ENCODE assay signal across 25 cellular contexts in the genomic region with DNA sequence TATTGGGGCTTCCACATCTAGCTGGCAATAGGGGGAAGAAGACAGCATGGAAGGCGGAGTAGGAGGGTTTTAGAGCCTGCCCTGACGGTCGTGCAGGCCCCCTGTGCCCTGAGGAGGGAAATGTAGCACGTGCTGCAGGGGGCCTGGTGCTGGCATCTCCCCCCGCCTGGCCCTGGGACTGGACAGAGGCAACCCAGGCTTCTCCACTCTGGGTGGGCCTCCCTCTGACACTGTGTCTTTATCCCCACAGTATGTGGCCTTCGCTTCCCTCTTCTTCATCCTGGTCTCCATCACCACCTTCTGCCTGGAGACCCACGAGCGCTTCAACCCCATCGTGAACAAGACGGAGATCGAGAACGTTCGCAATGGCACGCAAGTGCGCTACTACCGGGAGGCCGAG. TPM values are rescaled to one million over a fixed set of nuclear protein-coding genes. Genes with fewer than 3 reads are reported as not detected.
DNase-seq lines count a peak whose midpoint lies in the region; ATAC-seq, FAIRE-seq and TF ChIP-seq lines count a peak whose summit lies in the region.
"Had no signal": no experiment of that assay in that cellular context is flagged by ENCODE, and none has a peak within 500 bp of the region (broad histone marks: within the 10 kb centered on the region; RNA-seq: fewer than 3 reads in every experiment).

No MANE protein-coding gene starts in this region.

- H3K4me1 ChIP-seq in HepG2 (ENCODE audit: insufficient read depth, low read length) (peaks cover 51% of the 10 kb centered on the region), neuronal stem cell (ENCODE audit: control insufficient read depth in 2 of 2, insufficient read depth in 1 of 2, low read depth in 1 of 2, low read length in 2 of 2) (peaks cover 6 to 24% of the 10 kb centered on the region in 2 donors), upper lobe of right lung (no peaks in the 10 kb centered on the region), mammary epithelial cell (ENCODE audit: insufficient read depth, low read length) (peaks cover 4% of the 10 kb centered on the region)

- H3K27ac ChIP-seq in HepG2 (ENCODE audit: extremely low read length, insufficient read depth, low read length) = no peak overlapping the region
- H3K27ac ChIP-seq in neuronal stem cell (replicated peaks; ENCODE audit: low read length) = no peak overlapping the region
- H3K27ac ChIP-seq in upper lobe of right lung = no peak overlapping the region
- no peak overlapping the region for H3K27ac ChIP-seq in mammary epithelial cell (ENCODE audit: insufficient read depth, low read depth, low read length)

- DNase-seq in glutamatergic neuron (peak; percentile 0), HepG2 (ENCODE audit: low spot score) (no peak), neuronal stem cell (ENCODE audit: low spot score) (no peak), upper lobe of right lung (peak; percentile 46), UCSD-AML1 (lab: John Stamatoyannopoulos, UW; ENCODE audit: unreplicated experiment) (no peak), mammary epithelial cell (no peak), NCI-H748 (lab: John Stamatoyannopoulos, UW; ENCODE audit: unreplicated experiment) (no peak)
- DNase-seq: C1 segment of cervical spinal cord; Calu3; CD4-positive, alpha-beta memory T cell; COR-L47; DMS53; DMS79 treated with DMSO at 0.1 percent for 48 hours; GF-D8; H9 had no signal

- dilution Hi-C loops in mammary epithelial cell (cut with HindIII; ENCODE audit: low sequenced_read_pairs) = loop anchor here (5.0 kb wide), 1 partner anchor 56 kb away; no protein-coding TSS in a partner anchor

- H2BK120ac ChIP-seq in neuronal stem cell (ENCODE audit: low read depth, low read length) = no peak overlapping the region

- H2AK5ac ChIP-seq in neuronal stem cell (ENCODE audit: low read depth, low read length) = peak overlapping the region; percentile 22

- H3K27me3 ChIP-seq in HepG2 (ENCODE audit: control insufficient read depth in 1 of 2, insufficient read depth in 2 of 2, low read length in 2 of 2) (peaks cover 0 to 4% of the 10 kb centered on the region in 2 experiments; a peak in 1 of 5 replicates), neuronal stem cell (ENCODE audit: control insufficient read depth in 3 of 3, insufficient read depth in 3 of 3, low read depth in 1 of 3, low read length in 3 of 3) (no peaks in the 10 kb centered on the region), upper lobe of right lung (no peaks in the 10 kb centered on the region), mammary epithelial cell (ENCODE audit: insufficient read depth, low read length) (no peaks in the 10 kb centered on the region)

- H3K9me3 Mint-ChIP-seq in glutamatergic neuron (ENCODE audit: unreplicated experiment) = peaks cover 3% of the 10 kb centered on the region
- H3K9me3 Mint-ChIP-seq: CD4-positive, alpha-beta memory T cell; GM23338; H9 had no signal

- BruUV-seq in HepG2 (replicated peaks; lab: Mats Ljungman, UMichigan) = no TSS peak
- BruUV-seq in mammary epithelial cell (replicated peaks; lab: Mats Ljungman, UMichigan) = no TSS peak

- 90% methylated on average over 17 of the region's 17 CpGs for WGBS in HepG2 (ENCODE audit: low lambda C conversion rate)
- WGBS in neuronal stem cell (ENCODE audit: extremely low coverage in 2 of 2, insufficient read length in 2 of 2, insufficient replicate concordance in 1 of 2), 2 donors = no CpG with 5 or more reads among the region's 17 CpGs
- 85% methylated on average over 17 of the region's 17 CpGs for WGBS in mammary epithelial cell (ENCODE audit: low coverage, missing lambda C conversion rate)

- no peaks in the 10 kb centered on the region for H3K36me3 Mint-ChIP-seq in glutamatergic neuron (ENCODE audit: unreplicated experiment)
- H3K36me3 Mint-ChIP-seq: CD4-positive, alpha-beta memory T cell had no signal

- H2BK5ac ChIP-seq in neuronal stem cell (ENCODE audit: low read length) = peak overlapping the region; percentile 49

- CTCF ChIA-PET in HepG2 (lab: Yijun Ruan, JAX; ENCODE audit: low intra/inter-chr PET ratio, low total read pairs) (no interaction called here), mammary epithelial cell (lab: Charles Lee; ENCODE audit: low non-redundant PET) (interaction anchor here (0.7 to 1.0 kb wide), 2 partner anchors 41 to 202 kb away, joined by 6 read pairs; no protein-coding TSS in a partner anchor)

- TF ChIP-seq CTCF in glutamatergic neuron (IDR thresholded peaks at IDR 0.05; ENCODE audit: partially characterized antibody, unreplicated experiment) (no peak), HepG2 (CRISPR knock-in tag; IDR thresholded peaks at IDR 0.05) (no peak), upper lobe of right lung (IDR thresholded peaks at IDR 0.05) (no peak), mammary epithelial cell (conservative IDR thresholded peaks at IDR 0.05 in 1 of 2, IDR thresholded peaks at IDR 0.05 in 1 of 2; ENCODE audit: extremely low read depth in 1 of 2, insufficient read depth in 1 of 2, low read depth in 1 of 2, low read length in 2 of 2) (no peak)

- H4K8ac ChIP-seq in neuronal stem cell (ENCODE audit: low read depth, low read length) = no peak overlapping the region

- no peak overlapping the region for H2AFZ ChIP-seq in HepG2 (ENCODE audit: low read length)
- no peak overlapping the region for H2AFZ ChIP-seq in neuronal stem cell (ENCODE audit: low read length)
- H2AFZ ChIP-seq in mammary epithelial cell (ENCODE audit: low read depth, low read length) = no peak overlapping the region
- H2AFZ ChIP-seq: GM23338 had no signal

- H3K4ac ChIP-seq in neuronal stem cell (ENCODE audit: low read length) = no peak overlapping the region

- no peak overlapping the region for H3K23ac ChIP-seq in neuronal stem cell (ENCODE audit: low read depth, low read length, poor library complexity)

- no peaks in the 10 kb centered on the region for H4K20me1 ChIP-seq in HepG2 (ENCODE audit: insufficient read depth, low read length)
- no peaks in the 10 kb centered on the region for H4K20me1 ChIP-seq in mammary epithelial cell (ENCODE audit: insufficient read depth, low read length)

- H2BK12ac ChIP-seq in neuronal stem cell (ENCODE audit: low read length) = no peak overlapping the region

- H3K4me2 ChIP-seq in HepG2 (ENCODE audit: low read depth, low read length) (no peak overlapping the region), neuronal stem cell (ENCODE audit: insufficient read depth, low read length, poor library complexity, severe bottlenecking) (no peak overlapping the region), mammary epithelial cell (ENCODE audit: insufficient read depth, low read depth, low read length) (no peak overlapping the region)
- H3K4me2 ChIP-seq: GM23338 had no signal

- H3K4me1 Mint-ChIP-seq in glutamatergic neuron (ENCODE audit: low read depth, unreplicated experiment) = peaks cover 8% of the 10 kb centered on the region
- H3K4me1 Mint-ChIP-seq: CD4-positive, alpha-beta memory T cell had no signal

- H3K18ac ChIP-seq in neuronal stem cell (ENCODE audit: low read length) = peak overlapping the region; percentile 57

- ATAC-seq in HepG2 = no peak
- no peak for ATAC-seq in upper lobe of right lung
- ATAC-seq: GM23338, HCT116 had no signal

- no peak for TF ChIP-seq EP300 in HepG2 (IDR thresholded peaks at IDR 0.05; ENCODE audit: low read depth in 2 of 2, low read length in 2 of 2)
- TF ChIP-seq EP300 in HepG2 (CRISPR knock-in tag; IDR thresholded peaks at IDR 0.05; ENCODE audit: borderline replicate concordance) = no peak

- TF ChIP-seq POLR2A in HepG2 (IDR thresholded peaks at IDR 0.05; ENCODE audit: insufficient read depth in 1 of 2, low read depth in 2 of 2, low read length in 2 of 2) = no peak

- H3K36me3 ChIP-seq in HepG2 (replicated peaks in 1 of 2; ENCODE audit: control insufficient read depth in 1 of 2, insufficient read depth in 2 of 2, low read length in 2 of 2) = no peaks in the 10 kb centered on the region
- peaks cover 2 to 22% of the 10 kb centered on the region in 2 donors for H3K36me3 ChIP-seq in neuronal stem cell (replicated peaks in 1 of 2; ENCODE audit: control insufficient read depth in 2 of 2, insufficient read depth in 2 of 2, low read length in 2 of 2)
- H3K36me3 ChIP-seq in upper lobe of right lung = no peaks in the 10 kb centered on the region
- H3K36me3 ChIP-seq in mammary epithelial cell (ENCODE audit: insufficient read depth, low read length) = no peaks in the 10 kb centered on the region

- H2BK15ac ChIP-seq in neuronal stem cell (ENCODE audit: low read length) = peak overlapping the region; percentile 63

- FAIRE-seq in HepG2 (lab: Jason Lieb, UNC) = no peak
- FAIRE-seq: GM12891, GM18507 had no signal

- no peaks in the 10 kb centered on the region for H3K79me2 ChIP-seq in HepG2 (ENCODE audit: insufficient read depth, low read length)
- H3K79me2 ChIP-seq in mammary epithelial cell (ENCODE audit: insufficient read depth, low read length) = no peaks in the 10 kb centered on the region

- no peak overlapping the region for H3K14ac ChIP-seq in neuronal stem cell (ENCODE audit: low read length)

- in situ Hi-C loops in HepG2 (cut with HindIII; ENCODE audit: extremely low pct_ligation_motif_present, low pct_unique_long_range_greater_than_20kb) (no loop called here), mammary epithelial cell (cut with MboI; ENCODE audit: low sequenced_read_pairs in 2 of 2) (no loop called here)

- no peaks in the 10 kb centered on the region for H3K9me3 ChIP-seq in HepG2 (ENCODE audit: low read length)
- no peaks in the 10 kb centered on the region for H3K9me3 ChIP-seq in neuronal stem cell (replicated peaks in 1 of 2; ENCODE audit: control insufficient read depth in 2 of 2, insufficient read depth in 1 of 2, low read depth in 1 of 2, low read length in 2 of 2)
- H3K9me3 ChIP-seq in upper lobe of right lung = no peaks in the 10 kb centered on the region
- H3K9me3 ChIP-seq in mammary epithelial cell (replicated peaks; ENCODE audit: insufficient read depth, low read length) = no peaks in the 10 kb centered on the region

- TF ChIP-seq RAD21 in HepG2 (CRISPR knock-in tag; IDR thresholded peaks at IDR 0.05) = no peak

- H3K9ac ChIP-seq in HepG2 (ENCODE audit: insufficient read depth, low read depth, low read length) (no peak overlapping the region), neuronal stem cell (ENCODE audit: low read depth, low read length, poor library complexity) (no peak overlapping the region), mammary epithelial cell (ENCODE audit: insufficient read depth, low read length) (no peak overlapping the region)

- POLR2A ChIA-PET in HepG2 (lab: Yijun Ruan, JAX) = no interaction called here

- intact Hi-C loops in HepG2 (cut with micrococcal nuclease; ENCODE audit: unreplicated experiment) (loop anchor here (5.0 kb wide), 1 partner anchor 46 kb away; no protein-coding TSS in a partner anchor), upper lobe of right lung (cut with DNase I) (no loop called here), mammary epithelial cell (cut with micrococcal nuclease) (loop anchor here (1.0 to 2.0 kb wide), 4 partner anchors 56 to 207 kb away; no protein-coding TSS in a partner anchor)

- H3K27ac Mint-ChIP-seq in glutamatergic neuron (ENCODE audit: unreplicated experiment) = no peak overlapping the region
- H3K27ac Mint-ChIP-seq: CD4-positive, alpha-beta memory T cell; GM23338; H9 had no signal

- H3K27me3 Mint-ChIP-seq in glutamatergic neuron (ENCODE audit: unreplicated experiment) = peaks cover 7% of the 10 kb centered on the region

- no peaks in the 10 kb centered on the region for H3K79me1 ChIP-seq in neuronal stem cell (ENCODE audit: low read depth, low read length)

- H3K4me3 ChIP-seq in HepG2 (replicated peaks in 1 of 3; ENCODE audit: insufficient read depth in 1 of 3, low read depth in 2 of 3, low read length in 3 of 3) = no peak overlapping the region
- no peak overlapping the region for H3K4me3 ChIP-seq in neuronal stem cell (ENCODE audit: low read length in 2 of 2)
- H3K4me3 ChIP-seq in upper lobe of right lung = no peak overlapping the region
- no peak overlapping the region for H3K4me3 ChIP-seq in mammary epithelial cell (replicated peaks in 1 of 3; ENCODE audit: insufficient read depth in 1 of 3, low read depth in 2 of 3, low read length in 3 of 3)
- H3K4me3 ChIP-seq: GM23338 had no signal

- H3K4me3 Mint-ChIP-seq in glutamatergic neuron (ENCODE audit: unreplicated experiment) = no peak overlapping the region
- H3K4me3 Mint-ChIP-seq: CD4-positive, alpha-beta memory T cell; GM23338; H9 had no signal

- no peak overlapping the region for H4K91ac ChIP-seq in neuronal stem cell (ENCODE audit: low read depth, low read length, poor library complexity)

RNA-seq across cellular contexts. Expression of gene KCNC1, which starts 36.8 kb away (rescaled TPM):
- total RNA-seq in glutamatergic neuron (ENCODE audit: unreplicated experiment) (12.6 TPM), HepG2 (2016; rRNA removed; fragmentation: Illumina TruSeq; extraction: Trizol) (0.03 and 0.04 TPM in 2 replicates), upper lobe of right lung (not detected), mammary epithelial cell (not detected)
- not detected in 2 replicates for total RNA-seq in HepG2 (2016; cell fraction: cytosol; rRNA removed; fragmentation: Illumina TruSeq; extraction: Trizol; ENCODE audit: low read depth)
- total RNA-seq in HepG2 (2016; cell fraction: insoluble cytoplasmic fraction; rRNA removed; fragmentation: Illumina TruSeq; extraction: Trizol) = 0.04 and 0.06 TPM in 2 replicates
- total RNA-seq in HepG2 (2016; cell fraction: membrane; rRNA removed; fragmentation: Illumina TruSeq; extraction: Trizol) = 0.03 and 0.10 TPM in 2 replicates
- total RNA-seq in HepG2 (2016; cell fraction: nucleus; rRNA removed; fragmentation: Illumina TruSeq; extraction: Trizol) = 0.34 and 0.38 TPM in 2 replicates
- polyA plus RNA-seq in HepG2 (2011; rRNA removed) (0.01 TPM in 1 of 2 replicates, not detected in the other), mammary epithelial cell (not detected)
- polyA plus RNA-seq in HepG2 (2011; cell fraction: cytosol; rRNA removed) = not detected in 2 replicates
- polyA plus RNA-seq in HepG2 (2011; cell fraction: nucleus; rRNA removed) = 0.16 and 0.19 TPM in 2 replicates
- 0.11 and 0.51 TPM in 2 replicates for polyA plus RNA-seq in HepG2 (2012)
- polyA plus RNA-seq in HepG2 (2016; cell fraction: cytosol; fragmentation: Illumina TruSeq; extraction: Trizol; ENCODE audit: low read depth) = 0.02 TPM in 1 of 2 replicates, not detected in the other
- polyA plus RNA-seq in HepG2 (2016; cell fraction: insoluble cytoplasmic fraction; fragmentation: Illumina TruSeq; extraction: Trizol; ENCODE audit: low read depth) = 0.07 TPM in 1 of 2 replicates, not detected in the other
- 0.02 TPM in 1 of 2 replicates, not detected in the other for polyA plus RNA-seq in HepG2 (2016; cell fraction: membrane; fragmentation: Illumina TruSeq; extraction: Trizol; ENCODE audit: low read depth)
- polyA plus RNA-seq in HepG2 (2016; cell fraction: nucleus; fragmentation: Illumina TruSeq; extraction: Trizol; ENCODE audit: insufficient read depth, low read depth) = 0.36 and 0.99 TPM in 2 replicates
- polyA minus RNA-seq in HepG2 (2011; rRNA and poly(A)+ RNA removed; ENCODE audit: low replicate concordance) = not detected in 2 replicates
- not detected in 2 replicates for polyA minus RNA-seq in HepG2 (2011; cell fraction: cytosol; rRNA and poly(A)+ RNA removed)
- 0.39 and 0.50 TPM in 2 replicates for polyA minus RNA-seq in HepG2 (2011; cell fraction: nucleus; rRNA and poly(A)+ RNA removed)
- polyA plus RNA-seq in neuronal stem cell (2013, experiment 1 of 2) = 2.0 TPM
- 1.9 TPM for polyA plus RNA-seq in neuronal stem cell (2013, experiment 2 of 2)
- polyA minus RNA-seq in mammary epithelial cell = not detected
- total RNA-seq: A172; CD4-positive, alpha-beta memory T cell; GM23338; H4 had no signal
- polyA plus RNA-seq: BJ had no signal

RNA-seq across cellular contexts. Expression of gene MYOD1, which starts 52.0 kb away (rescaled TPM):
- total RNA-seq in glutamatergic neuron (ENCODE audit: unreplicated experiment) (not detected), HepG2 (2016; rRNA removed; fragmentation: Illumina TruSeq; extraction: Trizol) (not detected in 2 replicates), upper lobe of right lung (not detected), mammary epithelial cell (not detected)
- not detected in 2 replicates for total RNA-seq in HepG2 (2016; cell fraction: cytosol; rRNA removed; fragmentation: Illumina TruSeq; extraction: Trizol; ENCODE audit: low read depth)
- not detected in 2 replicates for total RNA-seq in HepG2 (2016; cell fraction: insoluble cytoplasmic fraction; rRNA removed; fragmentation: Illumina TruSeq; extraction: Trizol)
- not detected in 2 replicates for total RNA-seq in HepG2 (2016; cell fraction: membrane; rRNA removed; fragmentation: Illumina TruSeq; extraction: Trizol)
- total RNA-seq in HepG2 (2016; cell fraction: nucleus; rRNA removed; fragmentation: Illumina TruSeq; extraction: Trizol) = not detected in 2 replicates
- polyA plus RNA-seq in HepG2 (2011; rRNA removed) (not detected in 2 replicates), mammary epithelial cell (not detected)
- polyA plus RNA-seq in HepG2 (2011; cell fraction: cytosol; rRNA removed) = not detected in 2 replicates
- not detected in 2 replicates for polyA plus RNA-seq in HepG2 (2011; cell fraction: nucleus; rRNA removed)
- polyA plus RNA-seq in HepG2 (2012) = not detected in 2 replicates
- not detected in 2 replicates for polyA plus RNA-seq in HepG2 (2016; cell fraction: cytosol; fragmentation: Illumina TruSeq; extraction: Trizol; ENCODE audit: low read depth)
- not detected in 2 replicates for polyA plus RNA-seq in HepG2 (2016; cell fraction: insoluble cytoplasmic fraction; fragmentation: Illumina TruSeq; extraction: Trizol; ENCODE audit: low read depth)
- not detected in 2 replicates for polyA plus RNA-seq in HepG2 (2016; cell fraction: membrane; fragmentation: Illumina TruSeq; extraction: Trizol; ENCODE audit: low read depth)
- polyA plus RNA-seq in HepG2 (2016; cell fraction: nucleus; fragmentation: Illumina TruSeq; extraction: Trizol; ENCODE audit: insufficient read depth, low read depth) = not detected in 2 replicates
- polyA minus RNA-seq in HepG2 (2011; rRNA and poly(A)+ RNA removed; ENCODE audit: low replicate concordance) = not detected in 2 replicates
- not detected in 2 replicates for polyA minus RNA-seq in HepG2 (2011; cell fraction: cytosol; rRNA and poly(A)+ RNA removed)
- not detected in 2 replicates for polyA minus RNA-seq in HepG2 (2011; cell fraction: nucleus; rRNA and poly(A)+ RNA removed)
- polyA plus RNA-seq in neuronal stem cell (2013, experiment 1 of 2) = not detected
- polyA plus RNA-seq in neuronal stem cell (2013, experiment 2 of 2) = not detected
- not detected for polyA minus RNA-seq in mammary epithelial cell
- total RNA-seq: A172; A673; Calu3; CD4-positive, alpha-beta memory T cell; Daoy; G401; GM23338; H4; H9 had no signal
- polyA plus RNA-seq: BJ; CD4-positive, alpha-beta memory T cell; GM23338 had no signal

Comparison
In these comparisons a context has a peak if more than half of its experiments do, and no peak if none do; other contexts are left out.
1. DNase-seq: peak in glutamatergic neuron (single experiment) and upper lobe of right lung (single experiment); none in HepG2 (single experiment), neuronal stem cell (single experiment), UCSD-AML1 (single experiment), mammary epithelial cell (single experiment) and NCI-H748 (single experiment).